6 cellular contexts compared by ENCODE assay signal in the genomic region with DNA sequence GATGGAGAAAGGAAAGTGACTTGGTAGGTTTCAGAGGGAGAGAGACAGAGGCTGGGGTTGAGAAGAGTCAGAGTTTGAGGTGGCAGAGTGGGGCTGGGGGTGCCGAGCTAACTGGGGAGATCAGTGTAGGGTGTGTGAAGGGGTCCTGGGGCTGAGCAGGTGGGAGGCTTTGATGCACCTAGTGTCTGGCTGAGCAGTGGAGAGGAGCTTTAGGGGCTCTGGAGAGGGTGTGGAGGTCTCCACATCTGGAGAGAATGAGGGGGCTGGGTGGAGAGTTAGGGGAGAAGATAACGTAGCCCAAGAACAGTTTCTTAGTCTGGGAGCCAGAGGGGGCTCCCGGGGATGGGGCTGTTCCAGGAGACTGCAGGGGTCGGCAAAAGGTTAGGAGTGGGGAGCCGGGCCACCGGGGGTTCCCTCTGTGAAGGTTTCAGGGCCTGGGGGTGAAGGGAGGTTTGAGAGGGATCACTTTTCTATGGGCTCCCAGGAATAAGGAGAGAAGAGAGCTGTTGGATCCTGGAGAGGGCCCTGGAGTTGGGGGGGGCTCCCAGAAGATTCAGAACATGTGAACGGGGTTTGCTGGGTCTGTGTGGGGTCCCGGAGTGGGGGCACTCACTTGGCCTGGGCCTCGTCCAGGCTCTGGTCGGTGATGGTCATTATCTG. TPM values are rescaled to one million over a fixed set of nuclear protein-coding genes. Genes with fewer than 3 reads are reported as not detected.
DNase-seq lines count a peak whose midpoint lies in the region; ATAC-seq and TF ChIP-seq lines count a peak whose summit lies in the region.

No MANE protein-coding gene starts in this region.

- H3K9me3 Mint-ChIP-seq in activated CD4-positive, alpha-beta T cell treated with anti-CD3 and anti-CD28 coated beads, Interleukin-2, amount 10 ng/mL, durations not matched to agents 7 days and 5 days, result no peaks in the 10 kb centered on the region

- peaks cover 62% of the 10 kb centered on the region for H3K36me3 Mint-ChIP-seq in activated CD4-positive, alpha-beta T cell treated with anti-CD3 and anti-CD28 coated beads, Interleukin-2, amount 10 ng/mL, durations not matched to agents 7 days and 5 days (ENCODE audit: low read depth)

- CTCF ChIA-PET in activated CD4-positive, alpha-beta T cell treated with anti-CD3 and anti-CD28 coated beads, Interleukin-2, amount 10 ng/mL, durations not matched to agents 7 days and 5 days (lab: Charles Lee), result no interaction called here

- peaks cover 54% of the 10 kb centered on the region for H3K4me1 Mint-ChIP-seq in activated CD4-positive, alpha-beta T cell treated with anti-CD3 and anti-CD28 coated beads, Interleukin-2, amount 10 ng/mL, durations not matched to agents 7 days and 5 days

- no peaks in the 10 kb centered on the region for H3K9me3 ChIP-seq in heart right ventricle
- no peaks in the 10 kb centered on the region for H3K9me3 ChIP-seq in thyroid gland

- 2 to 4% methylated on average over 10 of the region's 10 CpGs for WGBS in heart right ventricle, 2 donors
- 1 to 2% methylated on average over 7 to 10 of the region's 10 CpGs for WGBS in thyroid gland, 2 donors

- intact Hi-C loops in heart right ventricle (cut with DNase I) (no loop called here), thyroid gland (cut with DNase I) (no loop called here)

- H3K27me3 Mint-ChIP-seq in activated CD4-positive, alpha-beta T cell treated with anti-CD3 and anti-CD28 coated beads, Interleukin-2, amount 10 ng/mL, durations not matched to agents 7 days and 5 days, result no peaks in the 10 kb centered on the region

- POLR2A ChIA-PET in activated CD4-positive, alpha-beta T cell treated with anti-CD3 and anti-CD28 coated beads, Interleukin-2, amount 10 ng/mL, durations not matched to agents 7 days and 5 days (lab: Charles Lee), result no interaction called here

- peak in 3 of 8 donors; percentile 0 to 8 (median 2) for ATAC-seq in heart right ventricle

- no peaks in the 10 kb centered on the region for H3K27me3 ChIP-seq in heart right ventricle
- no peaks in the 10 kb centered on the region for H3K27me3 ChIP-seq in thyroid gland

- H3K27ac ChIP-seq in heart right ventricle (peak overlapping the region; percentile 71 to 99 (median 98)), thyroid gland (peak overlapping the region; percentile 97 to 99 (median 98))

- peak overlapping the region; percentile 100 for H3K4me3 Mint-ChIP-seq in activated CD4-positive, alpha-beta T cell treated with anti-CD3 and anti-CD28 coated beads, Interleukin-2, amount 10 ng/mL, durations not matched to agents 7 days and 5 days

- peaks cover 15 to 86% (median 74%) of the 10 kb centered on the region in 9 donors for H3K4me1 ChIP-seq in heart right ventricle
- peaks cover 27 to 62% of the 10 kb centered on the region in 2 donors for H3K4me1 ChIP-seq in thyroid gland

- H3K36me3 ChIP-seq in heart right ventricle, result peaks cover 0 to 36% (median 15%) of the 10 kb centered on the region in 9 donors
- H3K36me3 ChIP-seq in thyroid gland, result peaks cover 6 to 13% of the 10 kb centered on the region in 2 donors

- no peak for DNase-seq in activated CD4-positive, alpha-beta T cell treated with anti-CD3 and anti-CD28 coated beads, Interleukin-2, amount 10 ng/mL, durations not matched to agents 7 days and 5 days
- DNase-seq in activated CD4-positive, alpha-beta T cell treated with anti-CD3 and anti-CD28 coated beads for 48 hours, result no peak
- DNase-seq in heart right ventricle, result no peak
- DNase-seq in thyroid gland, result peak in 1 of 2 donors; percentile 20
- DNase-seq in SW 1271 (lab: John Stamatoyannopoulos, UW), result no peak
- no peak for DNase-seq in effector CD4-positive, alpha-beta T cell

- peak overlapping the region; percentile 44 to 85 (median 80) for H3K4me3 ChIP-seq in heart right ventricle
- peak overlapping the region; percentile 27 to 64 (median 40) for H3K4me3 ChIP-seq in thyroid gland (replicated peaks in 1 of 3)

- peak overlapping the region; percentile 69 for H3K27ac Mint-ChIP-seq in activated CD4-positive, alpha-beta T cell treated with anti-CD3 and anti-CD28 coated beads, Interleukin-2, amount 10 ng/mL, durations not matched to agents 7 days and 5 days

- TF ChIP-seq CTCF in heart right ventricle (IDR thresholded peaks at IDR 0.05) (no peak), thyroid gland (IDR thresholded peaks at IDR 0.05) (no peak)

- TF ChIP-seq POLR2A in thyroid gland (IDR thresholded peaks at IDR 0.05), result no peak

RNA-seq across cellular contexts. Expression of a gene that starts 0.8 kb away (rescaled TPM):
- total RNA-seq in activated CD4-positive, alpha-beta T cell treated with anti-CD3 and anti-CD28 coated beads, Interleukin-2, amount 10 ng/mL, durations not matched to agents 7 days and 5 days, result 10 to 100 TPM; 98.2 to 98.4 TPM
- total RNA-seq in heart right ventricle (10 to 100 TPM; 32.8 to 50.9 (median 44.1) TPM), thyroid gland (10 to 100 TPM; 66.0 to 93.4 (median 74.2) TPM)
- polyA plus RNA-seq in heart right ventricle, result 10 to 100 TPM; 25.6 to 55.4 TPM

RNA-seq across cellular contexts. Expression of a gene that starts 3.2 kb away (rescaled TPM):
- total RNA-seq in activated CD4-positive, alpha-beta T cell treated with anti-CD3 and anti-CD28 coated beads, Interleukin-2, amount 10 ng/mL, durations not matched to agents 7 days and 5 days, result 100 to 1,000 TPM; 274 to 282 TPM
- total RNA-seq in heart right ventricle (10 to 100 TPM in 1 of 10 donors, 1 to 10 TPM in 9; 2.4 to 28.0 (median 4.4) TPM), thyroid gland (1 to 10 TPM; 4.2 to 6.5 (median 5.5) TPM)
- 1 to 10 TPM; 5.8 to 6.2 TPM for polyA plus RNA-seq in heart right ventricle

RNA-seq across cellular contexts. Expression of a gene that starts 5.2 kb away (rescaled TPM):
- 10 to 100 TPM; 45.4 to 47.1 TPM for total RNA-seq in activated CD4-positive, alpha-beta T cell treated with anti-CD3 and anti-CD28 coated beads, Interleukin-2, amount 10 ng/mL, durations not matched to agents 7 days and 5 days
- 1 to 10 TPM in 9 of 10 donors, under 1 TPM in 1; 0.75 to 5.1 (median 2.9) TPM for total RNA-seq in heart right ventricle
- polyA plus RNA-seq in heart right ventricle, result 1 to 10 TPM; 3.1 to 5.5 TPM
- total RNA-seq in thyroid gland, result 10 to 100 TPM; 10.3 to 70.6 (median 36.8) TPM

RNA-seq across cellular contexts. Expression of a gene that starts 11.0 kb away (rescaled TPM):
- 10 to 100 TPM; 39.8 to 49.7 TPM for total RNA-seq in activated CD4-positive, alpha-beta T cell treated with anti-CD3 and anti-CD28 coated beads, Interleukin-2, amount 10 ng/mL, durations not matched to agents 7 days and 5 days
- total RNA-seq in heart right ventricle (100 to 1,000 TPM in 1 of 10 donors, 10 to 100 TPM in 9; 75.5 to 122 (median 82.7) TPM), thyroid gland (100 to 1,000 TPM in 3 of 4 donors, 10 to 100 TPM in 1; 64.0 to 114 (median 107) TPM)
- 100 to 1,000 TPM in 1 of 2 donors, 10 to 100 TPM in 1; 53.0 to 132 TPM for polyA plus RNA-seq in heart right ventricle

RNA-seq across cellular contexts. Expression of a gene that starts 13.3 kb away (rescaled TPM):
- 10 to 100 TPM; 47.3 to 52.0 TPM for total RNA-seq in activated CD4-positive, alpha-beta T cell treated with anti-CD3 and anti-CD28 coated beads, Interleukin-2, amount 10 ng/mL, durations not matched to agents 7 days and 5 days
- total RNA-seq in heart right ventricle, result 10 to 100 TPM; 39.0 to 63.1 (median 47.4) TPM
- polyA plus RNA-seq in heart right ventricle, result 10 to 100 TPM; 50.8 to 56.3 TPM
- 10 to 100 TPM; 48.6 to 69.2 (median 54.8) TPM for total RNA-seq in thyroid gland

Comparison
In these comparisons a context has a peak if more than half of its experiments do, and no peak if none do; other contexts are left out.
1. RNA of a gene that starts 3.2 kb away (total RNA-seq): 274 to 282 TPM in activated CD4-positive, alpha-beta T cell treated with anti-CD3 and anti-CD28 coated beads, Interleukin-2, amount 10 ng/mL, durations not matched to agents 7 days and 5 days; 4.2 to 6.5 TPM in thyroid gland and 2.4 to 28.0 TPM in heart right ventricle; every median in the first group is over 4 times any median in the second.